In the genomic region with DNA sequence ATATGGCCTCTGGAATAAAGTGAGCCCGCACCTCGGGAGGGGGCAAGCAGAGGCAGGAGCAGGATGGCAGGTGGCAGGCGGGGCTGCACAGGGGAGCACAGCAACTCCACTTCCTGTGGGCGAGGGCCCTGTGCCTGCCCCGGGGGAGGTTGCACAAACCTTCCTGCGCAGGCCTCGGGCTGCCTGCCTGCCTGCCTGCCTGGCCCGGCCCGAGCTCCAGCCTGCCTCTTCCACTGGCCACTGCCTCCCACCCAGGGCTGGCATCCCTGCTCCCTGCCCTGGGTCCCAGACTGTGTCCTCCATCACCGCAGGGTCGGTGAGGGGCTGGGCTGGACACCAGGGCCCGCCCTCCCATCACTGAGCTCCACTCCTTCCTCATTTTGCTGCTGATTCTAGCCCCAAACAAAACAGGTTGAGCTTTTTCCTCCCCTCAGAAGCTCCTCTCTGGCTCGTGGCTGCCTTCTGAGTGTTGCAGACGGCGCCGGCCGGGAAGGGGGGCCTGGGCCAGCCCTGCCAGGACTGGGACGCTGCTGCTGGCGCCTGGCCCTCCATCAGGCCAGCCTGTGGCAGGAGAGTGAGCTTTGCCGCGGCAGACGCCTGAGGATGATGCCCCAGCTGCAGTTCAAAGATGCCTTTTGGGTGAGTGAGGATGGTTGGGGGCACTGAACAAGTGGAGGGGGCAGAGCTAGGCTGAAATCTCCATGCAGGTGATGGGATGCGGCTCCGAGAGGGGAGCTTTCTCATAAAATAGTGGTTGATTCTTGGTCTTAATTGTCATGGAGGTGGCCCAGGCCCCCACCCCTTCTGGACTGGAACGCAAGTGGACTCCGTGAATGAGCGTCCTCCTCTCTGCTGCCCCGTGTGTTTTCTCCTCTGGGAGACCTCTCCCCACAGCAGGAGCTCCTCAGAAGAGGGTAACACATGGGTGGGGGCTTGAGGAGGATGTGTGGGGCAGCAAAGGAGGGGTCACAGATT, we compare ENCODE assay signal across 8 cellular contexts. TPM values are rescaled to one million over a fixed set of nuclear protein-coding genes. Genes with fewer than 3 reads are reported as not detected.
DNase-seq lines count a peak whose midpoint lies in the region; ATAC-seq and TF ChIP-seq lines count a peak whose summit lies in the region.

Gene PSTPIP1, plus strand, starts transcription at position 156 of the 975 bp plus-strand sequence. Its CDS starts 448 bp downstream, at position 604.

- peak within 1 kb of the TSS; percentile 54 to 92 (median 80) for H3K4me3 ChIP-seq in BLaER1 treated with 17β-estradiol and CSF1 and Interleukin-3, amounts not matched to agents 10 nM and 100 nM
- H3K4me3 ChIP-seq in OCI-LY1 (ENCODE audit: low read depth, low read length, poor library complexity, severe bottlenecking): peak within 1 kb of the TSS; percentile 47
- H3K4me3 ChIP-seq in right atrium auricular region: peak within 1 kb of the TSS in 1 of 2 donors; percentile 31

- no peaks in the 10 kb centered on the region for H3K9me2 ChIP-seq in OCI-LY1 (ENCODE audit: low read depth, low read length)

- no peak within 1 kb of the TSS for H2AFZ ChIP-seq in OCI-LY1 (ENCODE audit: low read length)

- no peak for TF ChIP-seq CTCF in OCI-LY1 (IDR thresholded peaks at IDR 0.05; ENCODE audit: low read length)
- TF ChIP-seq CTCF in right atrium auricular region (IDR thresholded peaks at IDR 0.05): no peak

- H4K20me1 ChIP-seq in BLaER1 treated with 17β-estradiol and CSF1 and Interleukin-3, amounts not matched to agents 10 nM and 100 nM: peaks cover 0 to 39% (median 21%) of the 10 kb centered on the region in 11 experiments; a peak in 12 of 22 replicates
- H4K20me1 ChIP-seq in OCI-LY1 (ENCODE audit: insufficient read depth, low read length): no peaks in the 10 kb centered on the region

- peaks cover 0 to 42% (median 35%) of the 10 kb centered on the region in 11 experiments; a peak in 17 of 22 replicates for H3K36me3 ChIP-seq in BLaER1 treated with 17β-estradiol and CSF1 and Interleukin-3, amounts not matched to agents 10 nM and 100 nM
- H3K36me3 ChIP-seq in OCI-LY1 (ENCODE audit: insufficient read depth, low read length) (no peaks in the 10 kb centered on the region), right atrium auricular region (no peaks in the 10 kb centered on the region)

- H3K27ac ChIP-seq in BLaER1 treated with 17β-estradiol and CSF1 and Interleukin-3, amounts not matched to agents 10 nM and 100 nM: peak within 1 kb of the TSS; percentile 71 to 99 (median 94)
- no peak within 1 kb of the TSS for H3K27ac ChIP-seq in OCI-LY1 (ENCODE audit: low read depth, low read length, poor library complexity, severe bottlenecking)
- H3K27ac ChIP-seq in right atrium auricular region: peak within 1 kb of the TSS; percentile 29 to 56

- no peaks in the 10 kb centered on the region for H3K27me3 ChIP-seq in BLaER1 treated with 17β-estradiol and CSF1 and Interleukin-3, amounts not matched to agents 10 nM and 100 nM
- H3K27me3 ChIP-seq in OCI-LY1 (ENCODE audit: insufficient read depth, low read length) (no peaks in the 10 kb centered on the region; the same call in 1 of the 2 replicates), right atrium auricular region (no peaks in the 10 kb centered on the region)

- H3K9ac ChIP-seq in BLaER1 treated with 17β-estradiol and CSF1 and Interleukin-3, amounts not matched to agents 10 nM and 100 nM: peak within 1 kb of the TSS; percentile 84 to 98 (median 91)
- H3K9ac ChIP-seq in OCI-LY1 (ENCODE audit: low read length): peak within 1 kb of the TSS; percentile 49; the same call in 1 of the 2 replicates

- no peaks in the 10 kb centered on the region for H3K79me2 ChIP-seq in OCI-LY1 (ENCODE audit: insufficient read depth, low read length)

- peak within 1 kb of the TSS; percentile 92 to 100 (median 99) for H3K4me2 ChIP-seq in BLaER1 treated with 17β-estradiol and CSF1 and Interleukin-3, amounts not matched to agents 10 nM and 100 nM
- H3K4me2 ChIP-seq in OCI-LY1 (ENCODE audit: low read length): peak within 1 kb of the TSS; percentile 57

- peaks cover 88 to 100% (median 96%) of the 10 kb centered on the region in 10 experiments for H3K4me1 ChIP-seq in BLaER1 treated with 17β-estradiol and CSF1 and Interleukin-3, amounts not matched to agents 10 nM and 100 nM
- H3K4me1 ChIP-seq in OCI-LY1 (ENCODE audit: insufficient read depth, low read length, severe bottlenecking): peaks cover 19% of the 10 kb centered on the region
- H3K4me1 ChIP-seq in right atrium auricular region: peaks cover 0 to 20% of the 10 kb centered on the region in 2 donors

- H3F3A ChIP-seq in OCI-LY1 (ENCODE audit: insufficient read depth, low read length): no peaks in the 10 kb centered on the region

- peak; percentile 45 for ATAC-seq in GM21619 (IDR thresholded peaks at IDR 0.05; ENCODE audit: unreplicated experiment)
- no peak for ATAC-seq in GM21360 (IDR thresholded peaks at IDR 0.05; ENCODE audit: unreplicated experiment)

- no peaks in the 10 kb centered on the region for H3K9me3 ChIP-seq in BLaER1 treated with 17β-estradiol and CSF1 and Interleukin-3, amounts not matched to agents 10 nM and 100 nM (replicated peaks in 1 of 11)
- H3K9me3 ChIP-seq in OCI-LY1 (ENCODE audit: low read length): no peaks in the 10 kb centered on the region
- H3K9me3 ChIP-seq in right atrium auricular region: no peaks in the 10 kb centered on the region

- DNase-seq in activated effector memory CD4-positive, alpha-beta T cell treated with Interleukin-2 at 50 U/mL for 16 hours: peak; percentile 74
- DNase-seq in right atrium auricular region (ENCODE audit: low spot score): no peak
- peak; percentile 50 to 57 for DNase-seq in stimulated activated CD4-positive, alpha-beta T cell treated with anti-CD3 and anti-CD28 coated beads, Interleukin-1b, Interleukin-23, amount 100 ng/mL, for 4 hours (ENCODE audit: low read depth in 2 of 2)
- DNase-seq in NCI-H774 (lab: John Stamatoyannopoulos, UW): no peak

RNA-seq across cellular contexts. Expression of gene PSTPIP1, which starts in this region (rescaled TPM):
- total RNA-seq in right atrium auricular region: 1 to 10 TPM; 1.9 to 2.3 TPM

Comparison
In these comparisons a context has a peak if more than half of its experiments do, and no peak if none do; other contexts are left out.
1. DNase-seq: peak in activated effector memory CD4-positive, alpha-beta T cell treated with Interleukin-2 at 50 U/mL for 16 hours (single experiment) and stimulated activated CD4-positive, alpha-beta T cell treated with anti-CD3 and anti-CD28 coated beads, Interleukin-1b, Interleukin-23, amount 100 ng/mL, for 4 hours (2 of 2); none in right atrium auricular region (single experiment) and NCI-H774 (single experiment).